In genomic region chr3:15305366-15305844, GRCh38 we compare ENCODE assay signal across 1 cellular context.
TF ChIP-seq lines count a peak whose summit lies in the region.

No MANE protein-coding gene starts in this region.

TF ChIP-seq in K562, 482 proteins besides CTCF, POLR2A, EP300 and RAD21 (continued from another document and continues in another):
- TF ChIP-seq, protein P1, sequence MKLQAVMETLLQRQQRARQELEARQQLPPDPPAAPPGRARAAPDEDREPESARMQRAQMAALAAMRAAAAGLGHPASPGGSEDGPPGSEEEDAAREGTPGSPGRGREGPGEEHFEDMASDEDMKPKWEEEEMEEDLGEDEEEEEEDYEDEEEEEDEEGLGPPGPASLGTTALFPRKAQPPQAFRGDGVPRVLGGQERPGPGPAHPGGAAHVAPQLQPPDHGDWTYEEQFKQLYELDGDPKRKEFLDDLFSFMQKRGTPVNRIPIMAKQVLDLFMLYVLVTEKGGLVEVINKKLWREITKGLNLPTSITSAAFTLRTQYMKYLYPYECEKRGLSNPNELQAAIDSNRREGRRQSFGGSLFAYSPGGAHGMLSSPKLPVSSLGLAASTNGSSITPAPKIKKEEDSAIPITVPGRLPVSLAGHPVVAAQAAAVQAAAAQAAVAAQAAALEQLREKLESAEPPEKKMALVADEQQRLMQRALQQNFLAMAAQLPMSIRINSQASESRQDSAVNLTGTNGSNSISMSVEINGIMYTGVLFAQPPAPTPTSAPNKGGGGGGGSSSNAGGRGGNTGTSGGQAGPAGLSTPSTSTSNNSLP (IDR thresholded peaks at IDR 0.05; ENCODE audit: borderline replicate concordance, low read depth, low read length) = peak; percentile 41; the same call in 1 of the 2 replicates
- TF ChIP-seq SMARCC2 (IDR thresholded peaks at IDR 0.05; ENCODE audit: low read depth) = peak; percentile 76
- TF ChIP-seq, protein P2, sequence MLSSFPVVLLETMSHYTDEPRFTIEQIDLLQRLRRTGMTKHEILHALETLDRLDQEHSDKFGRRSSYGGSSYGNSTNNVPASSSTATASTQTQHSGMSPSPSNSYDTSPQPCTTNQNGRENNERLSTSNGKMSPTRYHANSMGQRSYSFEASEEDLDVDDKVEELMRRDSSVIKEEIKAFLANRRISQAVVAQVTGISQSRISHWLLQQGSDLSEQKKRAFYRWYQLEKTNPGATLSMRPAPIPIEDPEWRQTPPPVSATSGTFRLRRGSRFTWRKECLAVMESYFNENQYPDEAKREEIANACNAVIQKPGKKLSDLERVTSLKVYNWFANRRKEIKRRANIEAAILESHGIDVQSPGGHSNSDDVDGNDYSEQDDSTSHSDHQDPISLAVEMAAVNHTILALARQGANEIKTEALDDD (IDR thresholded peaks at IDR 0.05) = peak; percentile 84
- no peak for TF ChIP-seq SREBF1 (IDR thresholded peaks at IDR 0.05; ENCODE audit: borderline replicate concordance, low read depth, low read length)
- TF ChIP-seq NCOR1 (IDR thresholded peaks at IDR 0.05) = peak; percentile 95
- peak; percentile 60; the same call in 1 of the 2 replicates for TF ChIP-seq HES1 (IDR thresholded peaks at IDR 0.05; ENCODE audit: low read depth)
- no peak for TF ChIP-seq ELF2 (CRISPR knock-in tag; IDR thresholded peaks at IDR 0.05)
- no peak; the same call in none of the 2 replicates for TF ChIP-seq XRCC5 (IDR thresholded peaks at IDR 0.05; ENCODE audit: low read depth, low read length)
- TF ChIP-seq POLR2H (tag; IDR thresholded peaks at IDR 0.05; ENCODE audit: low read depth) = no peak
- no peak; the same call in 1 of the 2 replicates for TF ChIP-seq ZNF175 (CRISPR knock-in tag; IDR thresholded peaks at IDR 0.05; ENCODE audit: low read depth)
- no peak for TF ChIP-seq FOXJ2 (tag; IDR thresholded peaks at IDR 0.05)
- TF ChIP-seq TBP (optimal IDR thresholded peaks at IDR 0.05; ENCODE audit: low read depth, low read length) = peak; percentile 25
- TF ChIP-seq NR2F6 (CRISPR knock-in tag; IDR thresholded peaks at IDR 0.05) = no peak
- no peak for TF ChIP-seq BDP1 (IDR thresholded peaks at IDR 0.05; ENCODE audit: insufficient read depth, insufficient read length)
- TF ChIP-seq, protein P3, sequence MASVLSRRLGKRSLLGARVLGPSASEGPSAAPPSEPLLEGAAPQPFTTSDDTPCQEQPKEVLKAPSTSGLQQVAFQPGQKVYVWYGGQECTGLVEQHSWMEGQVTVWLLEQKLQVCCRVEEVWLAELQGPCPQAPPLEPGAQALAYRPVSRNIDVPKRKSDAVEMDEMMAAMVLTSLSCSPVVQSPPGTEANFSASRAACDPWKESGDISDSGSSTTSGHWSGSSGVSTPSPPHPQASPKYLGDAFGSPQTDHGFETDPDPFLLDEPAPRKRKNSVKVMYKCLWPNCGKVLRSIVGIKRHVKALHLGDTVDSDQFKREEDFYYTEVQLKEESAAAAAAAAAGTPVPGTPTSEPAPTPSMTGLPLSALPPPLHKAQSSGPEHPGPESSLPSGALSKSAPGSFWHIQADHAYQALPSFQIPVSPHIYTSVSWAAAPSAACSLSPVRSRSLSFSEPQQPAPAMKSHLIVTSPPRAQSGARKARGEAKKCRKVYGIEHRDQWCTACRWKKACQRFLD (CRISPR knock-in tag; IDR thresholded peaks at IDR 0.05) = peak; percentile 40; the same call in 1 of the 2 replicates
- TF ChIP-seq, protein P4, sequence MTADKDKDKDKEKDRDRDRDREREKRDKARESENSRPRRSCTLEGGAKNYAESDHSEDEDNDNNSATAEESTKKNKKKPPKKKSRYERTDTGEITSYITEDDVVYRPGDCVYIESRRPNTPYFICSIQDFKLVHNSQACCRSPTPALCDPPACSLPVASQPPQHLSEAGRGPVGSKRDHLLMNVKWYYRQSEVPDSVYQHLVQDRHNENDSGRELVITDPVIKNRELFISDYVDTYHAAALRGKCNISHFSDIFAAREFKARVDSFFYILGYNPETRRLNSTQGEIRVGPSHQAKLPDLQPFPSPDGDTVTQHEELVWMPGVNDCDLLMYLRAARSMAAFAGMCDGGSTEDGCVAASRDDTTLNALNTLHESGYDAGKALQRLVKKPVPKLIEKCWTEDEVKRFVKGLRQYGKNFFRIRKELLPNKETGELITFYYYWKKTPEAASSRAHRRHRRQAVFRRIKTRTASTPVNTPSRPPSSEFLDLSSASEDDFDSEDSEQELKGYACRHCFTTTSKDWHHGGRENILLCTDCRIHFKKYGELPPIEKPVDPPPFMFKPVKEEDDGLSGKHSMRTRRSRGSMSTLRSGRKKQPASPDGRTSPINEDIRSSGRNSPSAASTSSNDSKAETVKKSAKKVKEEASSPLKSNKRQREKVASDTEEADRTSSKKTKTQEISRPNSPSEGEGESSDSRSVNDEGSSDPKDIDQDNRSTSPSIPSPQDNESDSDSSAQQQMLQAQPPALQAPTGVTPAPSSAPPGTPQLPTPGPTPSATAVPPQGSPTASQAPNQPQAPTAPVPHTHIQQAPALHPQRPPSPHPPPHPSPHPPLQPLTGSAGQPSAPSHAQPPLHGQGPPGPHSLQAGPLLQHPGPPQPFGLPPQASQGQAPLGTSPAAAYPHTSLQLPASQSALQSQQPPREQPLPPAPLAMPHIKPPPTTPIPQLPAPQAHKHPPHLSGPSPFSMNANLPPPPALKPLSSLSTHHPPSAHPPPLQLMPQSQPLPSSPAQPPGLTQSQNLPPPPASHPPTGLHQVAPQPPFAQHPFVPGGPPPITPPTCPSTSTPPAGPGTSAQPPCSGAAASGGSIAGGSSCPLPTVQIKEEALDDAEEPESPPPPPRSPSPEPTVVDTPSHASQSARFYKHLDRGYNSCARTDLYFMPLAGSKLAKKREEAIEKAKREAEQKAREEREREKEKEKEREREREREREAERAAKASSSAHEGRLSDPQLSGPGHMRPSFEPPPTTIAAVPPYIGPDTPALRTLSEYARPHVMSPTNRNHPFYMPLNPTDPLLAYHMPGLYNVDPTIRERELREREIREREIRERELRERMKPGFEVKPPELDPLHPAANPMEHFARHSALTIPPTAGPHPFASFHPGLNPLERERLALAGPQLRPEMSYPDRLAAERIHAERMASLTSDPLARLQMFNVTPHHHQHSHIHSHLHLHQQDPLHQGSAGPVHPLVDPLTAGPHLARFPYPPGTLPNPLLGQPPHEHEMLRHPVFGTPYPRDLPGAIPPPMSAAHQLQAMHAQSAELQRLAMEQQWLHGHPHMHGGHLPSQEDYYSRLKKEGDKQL (CRISPR knock-in tag; IDR thresholded peaks at IDR 0.05; ENCODE audit: borderline replicate concordance) = no peak
- TF ChIP-seq CBX1 (IDR thresholded peaks at IDR 0.05; ENCODE audit: low read depth) = no peak
- TF ChIP-seq ZKSCAN3 (CRISPR knock-in tag; IDR thresholded peaks at IDR 0.05) = no peak
- TF ChIP-seq CHD4 (IDR thresholded peaks at IDR 0.05; ENCODE audit: insufficient read depth, insufficient replicate concordance, low read depth, low read length, poor library complexity, severe bottlenecking) = no peak
- 0 out of 2 replicates have a peak, but pooled peaks have one; percentile 66 for TF ChIP-seq ZNF644 (tag; IDR thresholded peaks at IDR 0.05; ENCODE audit: low read depth)
- TF ChIP-seq KDM5B (IDR thresholded peaks at IDR 0.05; ENCODE audit: insufficient replicate concordance, low read depth, low read length) = no peak
- TF ChIP-seq, protein P5, sequence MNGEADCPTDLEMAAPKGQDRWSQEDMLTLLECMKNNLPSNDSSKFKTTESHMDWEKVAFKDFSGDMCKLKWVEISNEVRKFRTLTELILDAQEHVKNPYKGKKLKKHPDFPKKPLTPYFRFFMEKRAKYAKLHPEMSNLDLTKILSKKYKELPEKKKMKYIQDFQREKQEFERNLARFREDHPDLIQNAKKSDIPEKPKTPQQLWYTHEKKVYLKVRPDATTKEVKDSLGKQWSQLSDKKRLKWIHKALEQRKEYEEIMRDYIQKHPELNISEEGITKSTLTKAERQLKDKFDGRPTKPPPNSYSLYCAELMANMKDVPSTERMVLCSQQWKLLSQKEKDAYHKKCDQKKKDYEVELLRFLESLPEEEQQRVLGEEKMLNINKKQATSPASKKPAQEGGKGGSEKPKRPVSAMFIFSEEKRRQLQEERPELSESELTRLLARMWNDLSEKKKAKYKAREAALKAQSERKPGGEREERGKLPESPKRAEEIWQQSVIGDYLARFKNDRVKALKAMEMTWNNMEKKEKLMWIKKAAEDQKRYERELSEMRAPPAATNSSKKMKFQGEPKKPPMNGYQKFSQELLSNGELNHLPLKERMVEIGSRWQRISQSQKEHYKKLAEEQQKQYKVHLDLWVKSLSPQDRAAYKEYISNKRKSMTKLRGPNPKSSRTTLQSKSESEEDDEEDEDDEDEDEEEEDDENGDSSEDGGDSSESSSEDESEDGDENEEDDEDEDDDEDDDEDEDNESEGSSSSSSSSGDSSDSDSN (IDR thresholded peaks at IDR 0.05; ENCODE audit: borderline replicate concordance in 1 of 2, low read depth in 2 of 2, low read length in 2 of 2) = peak in 1 of 2 experiments; percentile 39; a peak in 1 of 4 replicates
- TF ChIP-seq JUNB (CRISPR knock-in tag; conservative IDR thresholded peaks at IDR 0.05) = no peak
- no peak for TF ChIP-seq ZNF174 (CRISPR knock-in tag; IDR thresholded peaks at IDR 0.05)
- TF ChIP-seq SPI1 (IDR thresholded peaks at IDR 0.05; ENCODE audit: borderline replicate concordance, low read depth, low read length) = peak; percentile 34; the same call in 1 of the 2 replicates
- no peak for TF ChIP-seq DDX20 (tag; IDR thresholded peaks at IDR 0.05; ENCODE audit: low read depth)
- TF ChIP-seq ZBTB49 (CRISPR knock-in tag; IDR thresholded peaks at IDR 0.05; ENCODE audit: borderline replicate concordance) = no peak
- TF ChIP-seq, protein P6, sequence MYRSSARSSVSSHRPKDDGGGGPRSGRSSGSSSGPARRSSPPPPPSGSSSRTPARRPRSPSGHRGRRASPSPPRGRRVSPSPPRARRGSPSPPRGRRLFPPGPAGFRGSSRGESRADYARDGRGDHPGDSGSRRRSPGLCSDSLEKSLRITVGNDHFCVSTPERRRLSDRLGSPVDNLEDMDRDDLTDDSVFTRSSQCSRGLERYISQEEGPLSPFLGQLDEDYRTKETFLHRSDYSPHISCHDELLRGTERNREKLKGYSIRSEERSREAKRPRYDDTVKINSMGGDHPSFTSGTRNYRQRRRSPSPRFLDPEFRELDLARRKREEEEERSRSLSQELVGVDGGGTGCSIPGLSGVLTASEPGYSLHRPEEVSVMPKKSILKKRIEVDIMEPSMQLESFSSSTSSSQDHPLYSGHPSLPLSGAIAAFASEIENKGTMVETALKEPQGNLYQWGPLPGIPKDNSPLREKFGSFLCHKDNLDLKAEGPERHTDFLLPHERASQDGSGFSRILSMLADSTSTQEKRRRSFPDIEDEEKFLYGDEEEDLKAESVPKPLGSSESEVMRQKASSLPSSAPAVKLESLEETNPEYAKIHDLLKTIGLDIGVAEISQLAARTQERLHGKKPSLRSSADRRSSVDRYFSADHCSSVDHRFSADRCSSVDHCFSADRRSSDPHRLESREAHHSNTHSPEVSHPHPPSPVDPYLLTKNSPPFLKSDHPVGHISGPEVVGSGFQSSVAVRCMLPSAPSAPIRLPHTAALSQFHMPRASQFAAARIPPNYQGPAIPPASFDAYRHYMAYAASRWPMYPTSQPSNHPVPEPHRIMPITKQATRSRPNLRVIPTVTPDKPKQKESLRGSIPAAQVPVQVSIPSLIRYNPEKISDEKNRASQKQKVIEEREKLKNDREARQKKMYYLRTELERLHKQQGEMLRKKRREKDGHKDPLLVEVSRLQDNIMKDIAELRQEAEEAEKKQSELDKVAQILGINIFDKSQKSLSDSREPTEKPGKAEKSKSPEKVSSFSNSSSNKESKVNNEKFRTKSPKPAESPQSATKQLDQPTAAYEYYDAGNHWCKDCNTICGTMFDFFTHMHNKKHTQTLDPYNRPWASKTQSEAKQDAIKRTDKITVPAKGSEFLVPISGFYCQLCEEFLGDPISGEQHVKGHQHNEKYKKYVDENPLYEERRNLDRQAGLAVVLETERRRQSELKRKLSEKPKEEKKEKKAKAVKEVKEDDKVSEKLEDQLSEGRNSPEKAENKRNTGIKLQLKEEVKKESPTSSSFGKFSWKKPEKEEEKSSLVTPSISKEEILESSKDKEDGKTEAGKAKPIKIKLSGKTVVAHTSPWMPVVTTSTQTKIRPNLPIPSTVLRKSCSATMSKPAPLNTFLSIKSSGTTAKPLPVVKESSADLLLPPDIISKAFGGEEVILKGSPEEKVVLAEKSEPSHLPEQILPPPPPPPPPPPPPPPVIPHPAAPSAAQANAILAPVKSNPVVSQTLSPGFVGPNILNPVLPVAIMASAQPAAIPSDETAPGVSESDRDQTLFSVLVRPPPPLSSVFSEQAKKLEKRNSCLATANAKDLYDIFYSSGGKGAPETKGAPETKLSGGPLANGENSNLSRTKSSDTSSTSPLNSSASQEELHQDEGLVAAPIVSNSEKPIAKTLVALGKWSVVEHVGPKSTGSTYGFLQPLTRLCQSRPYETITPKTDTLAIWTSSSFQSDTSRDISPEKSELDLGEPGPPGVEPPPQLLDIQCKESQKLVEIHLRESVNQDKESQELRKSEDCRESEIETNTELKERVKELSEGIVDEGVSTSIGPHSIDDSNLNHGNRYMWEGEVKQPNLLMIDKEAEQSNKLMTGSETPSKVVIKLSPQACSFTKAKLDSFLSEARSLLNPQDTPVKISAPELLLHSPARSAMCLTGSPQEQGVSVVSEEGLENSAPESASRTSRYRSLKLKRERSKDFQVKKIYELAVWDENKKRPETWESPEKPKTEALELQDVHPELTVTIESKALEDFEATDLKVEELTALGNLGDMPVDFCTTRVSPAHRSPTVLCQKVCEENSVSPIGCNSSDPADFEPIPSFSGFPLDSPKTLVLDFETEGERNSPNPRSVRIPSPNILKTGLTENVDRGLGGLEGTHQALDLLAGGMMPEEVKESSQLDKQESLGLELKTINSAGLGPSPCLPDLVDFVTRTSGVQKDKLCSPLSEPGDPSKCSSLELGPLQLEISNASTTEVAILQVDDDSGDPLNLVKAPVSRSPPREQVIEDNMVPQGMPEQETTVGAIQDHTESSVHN (IDR thresholded peaks at IDR 0.05; ENCODE audit: borderline replicate concordance in 1 of 2, low read depth in 1 of 2) = peak in 1 of 2 experiments; percentile 62; a peak in 1 of 4 replicates
- TF ChIP-seq ZC3H8 (IDR thresholded peaks at IDR 0.05) = 0 out of 2 replicates have a peak, but pooled peaks have one; percentile 31
- TF ChIP-seq CHD2 (IDR thresholded peaks at IDR 0.05; ENCODE audit: low read depth, low read length) = peak; percentile 53; the same call in 1 of the 2 replicates
- peak; percentile 91 to 95 for TF ChIP-seq TRIM24 (IDR thresholded peaks at IDR 0.05)
- no peak for TF ChIP-seq C11orf30 (IDR thresholded peaks at IDR 0.05; ENCODE audit: low read depth)
